ENCODE assay signal across 25 cellular contexts in the genomic region with DNA sequence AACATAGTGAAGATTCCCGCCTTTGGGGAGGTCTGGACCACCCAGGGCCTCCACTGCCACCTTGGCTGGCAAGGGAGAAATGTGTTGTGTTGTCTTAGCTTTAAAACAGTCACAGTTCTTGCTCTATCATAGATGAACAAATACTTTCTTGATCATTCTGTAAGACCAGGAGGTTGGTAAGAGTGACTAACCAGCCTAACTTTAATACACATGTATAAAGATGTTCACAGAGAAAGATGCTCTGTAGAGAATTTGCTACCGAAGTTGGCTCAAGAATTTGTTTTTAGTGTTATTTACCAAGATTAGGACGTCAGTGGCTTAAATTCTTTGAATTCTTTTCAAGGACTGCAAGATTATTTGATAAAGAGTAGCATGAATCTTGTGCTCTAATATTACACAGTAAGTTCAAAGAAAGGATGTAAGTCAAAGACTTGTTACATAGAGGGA. TPM values are rescaled to one million over a fixed set of nuclear protein-coding genes. Genes with fewer than 3 reads are reported as not detected.
DNase-seq lines count a peak whose midpoint lies in the region; ATAC-seq and TF ChIP-seq lines count a peak whose summit lies in the region.
"Had no signal": no experiment of that assay in that cellular context is flagged by ENCODE, and none has a peak within 500 bp of the region (broad histone marks: within the 10 kb centered on the region; RNA-seq: fewer than 3 reads in every experiment).

No MANE protein-coding gene starts in this region.

- H3K9me3 ChIP-seq in esophagus muscularis mucosa (no peaks in the 10 kb centered on the region), osteoblast (ENCODE audit: low read depth, low read length) (no peaks in the 10 kb centered on the region)
- H3K9me3 ChIP-seq: breast epithelium, gastrocnemius medialis, ovary, sigmoid colon, thyroid gland had no signal

- no peak overlapping the region for H3K4me2 ChIP-seq in osteoblast (ENCODE audit: insufficient read depth, low read length)

- no peaks in the 10 kb centered on the region for H3K27me3 ChIP-seq in BJ (ENCODE audit: control insufficient read depth, insufficient read depth, low read length)
- H3K27me3 ChIP-seq in esophagus muscularis mucosa = no peaks in the 10 kb centered on the region
- no peaks in the 10 kb centered on the region for H3K27me3 ChIP-seq in osteoblast (ENCODE audit: insufficient read depth, low read length)
- H3K27me3 ChIP-seq: breast epithelium, gastrocnemius medialis, ovary, sigmoid colon, thyroid gland had no signal

- TF ChIP-seq CTCF in BJ (IDR thresholded peaks at IDR 0.05; ENCODE audit: insufficient read depth, low read depth, low read length) = no peak
- TF ChIP-seq CTCF in esophagus muscularis mucosa (IDR thresholded peaks at IDR 0.05) = no peak
- TF ChIP-seq CTCF in osteoblast (IDR thresholded peaks at IDR 0.05; ENCODE audit: extremely low read depth, low read depth, low read length) = no peak

- intact Hi-C loops in esophagus muscularis mucosa (cut with DNase I) = no loop called here

- H3K4me3 ChIP-seq in BJ (ENCODE audit: low read depth, low read length) (no peak overlapping the region), esophagus muscularis mucosa (no peak overlapping the region), osteoblast (ENCODE audit: insufficient read depth, low read length) (no peak overlapping the region)
- H3K4me3 ChIP-seq: breast epithelium, gastrocnemius medialis, K562, ovary, sigmoid colon, thyroid gland had no signal

- H2AFZ ChIP-seq in osteoblast (ENCODE audit: low read length) = no peak overlapping the region

- H3K36me3 ChIP-seq in BJ (ENCODE audit: control insufficient read depth, insufficient read depth, low read length) (peaks cover 13% of the 10 kb centered on the region), esophagus muscularis mucosa (peaks cover 0 to 65% (median 43%) of the 10 kb centered on the region in 4 donors), osteoblast (ENCODE audit: insufficient read depth, low read length) (peaks cover 58% of the 10 kb centered on the region)
- H3K36me3 ChIP-seq: breast epithelium, ovary had no signal

- WGBS in esophagus muscularis mucosa = 75% methylated on average over 3 of the region's 3 CpGs

- H3K27ac ChIP-seq in esophagus muscularis mucosa (replicated peaks in 1 of 4) (no peak overlapping the region), osteoblast (ENCODE audit: low read depth, low read length) (peak overlapping the region; percentile 41)
- H3K27ac ChIP-seq: breast epithelium, gastrocnemius medialis, ovary, sigmoid colon, thyroid gland had no signal

- H3K4me1 ChIP-seq in esophagus muscularis mucosa (no peaks in the 10 kb centered on the region), osteoblast (ENCODE audit: insufficient read depth, low read length) (peaks cover 7% of the 10 kb centered on the region)
- H3K4me1 ChIP-seq: breast epithelium, gastrocnemius medialis, sigmoid colon, thyroid gland had no signal

- no peak for TF ChIP-seq EP300 in esophagus muscularis mucosa (IDR thresholded peaks at IDR 0.05)

- ATAC-seq in GM19452 (IDR thresholded peaks at IDR 0.05; ENCODE audit: unreplicated experiment) = no peak
- ATAC-seq: activated CD8-positive, alpha-beta memory T cell treated with anti-CD3 and anti-CD28 coated beads, Interleukin-2, amount 10 ng/mL, durations not matched to agents 7 days and 5 days; activated T-helper 17 cell treated with anti-CD3 and anti-CD28 coated beads, Interleukin-2, amount 50 U/mL, for 72 hours; gastrocnemius medialis; K562; naive thymus-derived CD4-positive, alpha-beta T cell; stimulated activated naive B cell treated with anti-CD40 and anti-IgM and Interleukin-4, amounts not matched to agents 10 μg/mL and 1 μg/mL and 100 μg/mL, for 72 hours had no signal

- CTCF ChIA-PET in BJ (lab: Yijun Ruan, JAX) = no interaction called here

- TF ChIP-seq POLR2A in esophagus muscularis mucosa (IDR thresholded peaks at IDR 0.05; ENCODE audit: low read depth) = no peak

- POLR2A ChIA-PET in BJ (lab: Charles Lee) = no interaction called here

- no peaks in the 10 kb centered on the region for H4K20me1 ChIP-seq in osteoblast (ENCODE audit: insufficient read depth, low read length)

- DNase-seq in BJ (ENCODE audit: low read depth) (peak; percentile 60), NCI-H460 (ENCODE audit: extremely low read depth, low read depth) (peak; percentile 53), esophagus muscularis mucosa (ENCODE audit: extremely low spot score) (peak; percentile 8), osteoblast (ENCODE audit: insufficient read length, low spot score, missing footprints) (peak; percentile 23), retina (no peak), NCI-H2081 (lab: John Stamatoyannopoulos, UW) (no peak)
- DNase-seq in stimulated activated CD4-positive, alpha-beta T cell treated with anti-CD3 and anti-CD28 coated beads, Interleukin-2, amount 100 ng/mL, for 24 hours = no peak
- DNase-seq: activated CD4-positive, alpha-beta T cell treated with anti-CD3 and anti-CD28 coated beads, Interleukin-2, amount 10 ng/mL, durations not matched to agents 24 days and 14 days; activated CD8-positive, alpha-beta memory T cell treated with anti-CD3 and anti-CD28 coated beads, Interleukin-2, amount 10 ng/mL, durations not matched to agents 7 days and 5 days; activated naive CD8-positive, alpha-beta T cell treated with anti-CD3 and anti-CD28 coated beads for 36 hours; DND-41; gastrocnemius medialis; kidney; naive thymus-derived CD4-positive, alpha-beta T cell; NCI-H1694; NCI-H82; ovary; Right ventricle myocardium superior; sigmoid colon; stimulated activated naive B cell treated with anti-CD40 and anti-IgM and Interleukin-4, amounts not matched to agents 10 μg/mL and 1 μg/mL and 100 μg/mL, for 72 hours; thyroid gland had no signal

- peaks cover 2% of the 10 kb centered on the region for H3K79me2 ChIP-seq in osteoblast (ENCODE audit: insufficient read depth, low read length)

RNA-seq across cellular contexts. Expression of a gene that starts 28.4 kb away (rescaled TPM):
- polyA plus RNA-seq in BJ (2011; rRNA removed) = 295 and 431 TPM in 2 replicates
- polyA minus RNA-seq in BJ (2011; rRNA and poly(A)+ RNA removed) = 45.2 and 85.0 TPM in 2 replicates
- total RNA-seq in NCI-H460 (2014; rRNA removed; shearing (Covaris generic)) = 352 and 470 TPM in 2 replicates
- polyA plus RNA-seq in NCI-H460 (2014; cell fraction: nucleus; rRNA removed) = 176 and 194 TPM in 2 replicates
- total RNA-seq in esophagus muscularis mucosa (10 to 100 TPM; 14.1 to 56.0 (median 34.0) TPM), osteoblast (59.0 and 77.2 TPM in 2 replicates)

Comparison
In these comparisons a context has a peak if more than half of its experiments do, and no peak if none do; other contexts are left out.
1. DNase-seq: peak in BJ (single experiment), NCI-H460 (single experiment), esophagus muscularis mucosa (single experiment) and osteoblast (single experiment); none in retina (single experiment), stimulated activated CD4-positive, alpha-beta T cell treated with anti-CD3 and anti-CD28 coated beads, Interleukin-2, amount 100 ng/mL, for 24 hours (0 of 2) and NCI-H2081 (0 of 2).